ENCODE assay signal across 23 cellular contexts in genomic region chr4:91620952-91621351, GRCh38.
A peak's percentile ranks its signal among the peaks of the same experiment; 100 is the strongest.
DNase-seq lines count a peak whose midpoint lies in the region; ATAC-seq, FAIRE-seq and TF ChIP-seq lines count a peak whose summit lies in the region.
"Had no signal": no experiment of that assay in that cellular context is flagged by ENCODE, and none has a peak within 500 bp of the region (broad histone marks: within the 10 kb centered on the region; RNA-seq: fewer than 3 reads in every experiment).

No MANE protein-coding gene starts in this region.

- no peak for DNase-seq in RWPE2 (ENCODE audit: low spot score)
- no peak for DNase-seq in H1 (ENCODE audit: low read depth in 1 of 2, low spot score in 2 of 2)
- DNase-seq in epithelial cell of prostate (ENCODE audit: low read depth, low spot score) = no peak
- no peak for DNase-seq in keratinocyte (ENCODE audit: low read depth, low spot score)
- no peak for DNase-seq in NCI-H510A (lab: John Stamatoyannopoulos, UW)
- DNase-seq in NCI-H524 treated with DMSO at 0.1 percent for 48 hours (lab: John Stamatoyannopoulos, UW) = no peak
- DNase-seq in D721Med (ENCODE audit: insufficient read length, low spot score) = no peak
- no peak for DNase-seq in mesenchymal stem cell
- DNase-seq: 8988T; ACHN; BE2C; C1 segment of cervical spinal cord; CD4-positive, alpha-beta memory T cell; CD4-positive, CD25-positive, alpha-beta regulatory T cell; CD8-positive, alpha-beta memory T cell; COR-L47; DMS79 treated with DMSO at 0.1 percent for 48 hours; GF-D8 had no signal

- H3K23me2 ChIP-seq in H1 (ENCODE audit: low read depth, low read length) = no peaks in the 10 kb centered on the region

- no peaks in the 10 kb centered on the region for H4K20me1 ChIP-seq in H1 (replicated peaks in 1 of 2; ENCODE audit: control insufficient read depth in 1 of 2, insufficient read depth in 2 of 2, low read length in 2 of 2)
- H4K20me1 ChIP-seq in keratinocyte (ENCODE audit: control insufficient read depth, extremely low read depth, insufficient read depth, low read length) = no peaks in the 10 kb centered on the region
- H4K20me1 ChIP-seq: BLaER1 had no signal

- TF ChIP-seq CTCF in RWPE2 (IDR thresholded peaks at IDR 0.05; ENCODE audit: poor library complexity, severe bottlenecking) = no peak
- TF ChIP-seq CTCF in H1 (IDR thresholded peaks at IDR 0.05; ENCODE audit: control extremely low read depth in 1 of 3, insufficient read depth in 1 of 3, low read depth in 1 of 3, low read length in 3 of 3) = no peak
- no peak for TF ChIP-seq CTCF in keratinocyte (optimal IDR thresholded peaks at IDR 0.05 in 1 of 3, IDR thresholded peaks at IDR 0.05 in 1 of 3, conservative IDR thresholded peaks at IDR 0.05 in 1 of 3; ENCODE audit: extremely low read depth in 1 of 3, insufficient read depth in 2 of 3, low read length in 3 of 3)
- TF ChIP-seq CTCF in D721Med (IDR thresholded peaks at IDR 0.05; ENCODE audit: insufficient read depth, missing control alignments) = no peak

- no peak for FAIRE-seq in H1 (lab: Jason Lieb, UNC)
- no peak for FAIRE-seq in keratinocyte (lab: Jason Lieb, UNC)
- no peak for FAIRE-seq in D721Med (lab: Jason Lieb, UNC)
- FAIRE-seq: A204.1, G401.6, GM12891, GM19239 had no signal

- no peak overlapping the region for H2BK20ac ChIP-seq in H1 (ENCODE audit: low read length)

- H4K8ac ChIP-seq in H1 (ENCODE audit: extremely low read depth, insufficient read depth, low read length) (no peak overlapping the region), mesenchymal stem cell (ENCODE audit: low read length) (no peak overlapping the region)

- H3K4me2 ChIP-seq in H1 (ENCODE audit: insufficient read depth in 1 of 2, low read depth in 2 of 2, low read length in 2 of 2) (no peak overlapping the region), keratinocyte (ENCODE audit: control insufficient read depth, extremely low read depth, insufficient read depth, low read depth, low read length) (no peak overlapping the region), mesenchymal stem cell (ENCODE audit: low read length, poor library complexity, severe bottlenecking) (no peak overlapping the region)
- H3K4me2 ChIP-seq: BLaER1 had no signal

- dilution Hi-C loops in keratinocyte (cut with MboI; ENCODE audit: extremely low pct_ligation_motif_present, low sequenced_read_pairs) = no loop called here

- no peak overlapping the region for H2AFZ ChIP-seq in H1 (ENCODE audit: low read length)
- peak overlapping the region; percentile 16 for H2AFZ ChIP-seq in keratinocyte (ENCODE audit: control insufficient read depth, low read length)
- no peak overlapping the region for H2AFZ ChIP-seq in mesenchymal stem cell (ENCODE audit: low read depth, low read length)

- no peak overlapping the region for H2BK5ac ChIP-seq in H1 (ENCODE audit: low read depth, low read length)
- H2BK5ac ChIP-seq in mesenchymal stem cell (ENCODE audit: low read depth, low read length, poor library complexity, severe bottlenecking) = no peak overlapping the region

- TF ChIP-seq EP300 in H1 (IDR thresholded peaks at IDR 0.05; ENCODE audit: borderline replicate concordance in 1 of 2, low read depth in 2 of 2, low read length in 2 of 2) = no peak

- no peak overlapping the region for H3K9ac ChIP-seq in H1 (replicated peaks in 1 of 4; ENCODE audit: extremely low read depth in 1 of 4, low read depth in 3 of 4, low read length in 3 of 4)
- H3K9ac ChIP-seq in keratinocyte (ENCODE audit: control insufficient read depth, extremely low read depth, insufficient read depth, low read length) = no peak overlapping the region
- no peak overlapping the region for H3K9ac ChIP-seq in mesenchymal stem cell (ENCODE audit: low read length)
- H3K9ac ChIP-seq: BLaER1 had no signal

- 100% methylated on average over 1 of the region's 1 CpG; no CpG with 5 or more reads in 1 of the 2 experiments for WGBS in H1 (ENCODE audit: extremely low coverage in 1 of 2, insufficient coverage in 1 of 2, insufficient read length in 1 of 2, insufficient replicate concordance in 2 of 2, low coverage in 1 of 2, low lambda C conversion rate in 2 of 2, missing lambda C conversion rate in 1 of 2), 2 experiments
- WGBS in mesenchymal stem cell = 100% methylated on average over 1 of the region's 1 CpG

- POLR2A ChIA-PET in H1 (lab: Charles Lee; ENCODE audit: partially characterized antibody) = no interaction called here

- H3K4ac ChIP-seq in H1 (replicated peaks; ENCODE audit: insufficient read length, low read depth, low read length) = peak overlapping the region; percentile 92
- H3K4ac ChIP-seq in mesenchymal stem cell (ENCODE audit: low read depth in 1 of 2, low read length in 2 of 2) = no peak overlapping the region

- H3K4me3 ChIP-seq in RWPE2 (ENCODE audit: severe bottlenecking) (no peak overlapping the region), H1 (ENCODE audit: extremely low read depth in 1 of 4, insufficient read depth in 2 of 4, low read depth in 3 of 4, low read length in 4 of 4) (no peak overlapping the region), keratinocyte (ENCODE audit: control insufficient read depth in 2 of 3, extremely low read depth in 1 of 3, insufficient read depth in 2 of 3, low read depth in 1 of 3, low read length in 3 of 3) (no peak overlapping the region), mesenchymal stem cell (ENCODE audit: insufficient read depth in 1 of 2, low read depth in 1 of 2, low read length in 2 of 2) (no peak overlapping the region)
- H3K4me3 ChIP-seq: BLaER1 had no signal

- ATAC-seq in RWPE2 (ENCODE audit: low read depth) = peak; percentile 46; the same call in 1 of the 3 replicates

- no peak overlapping the region for H3K23ac ChIP-seq in H1 (ENCODE audit: insufficient read length)
- H3K23ac ChIP-seq in mesenchymal stem cell (ENCODE audit: low read length in 2 of 2) = no peak overlapping the region

- H3K79me1 ChIP-seq in H1 (ENCODE audit: low read depth, low read length) = no peaks in the 10 kb centered on the region
- no peaks in the 10 kb centered on the region for H3K79me1 ChIP-seq in mesenchymal stem cell (replicated peaks; ENCODE audit: low read length, poor library complexity, severe bottlenecking)

- no peak for TF ChIP-seq POLR2A in H1 (IDR thresholded peaks at IDR 0.05; ENCODE audit: control extremely low read depth in 1 of 2, low read depth in 2 of 2, low read length in 2 of 2)

- H2BK120ac ChIP-seq in H1 (replicated peaks; ENCODE audit: low read depth, low read length) (peak overlapping the region; percentile 88), mesenchymal stem cell (ENCODE audit: low read depth, low read length) (no peak overlapping the region)

- H3K36me3 ChIP-seq in RWPE2 (ENCODE audit: low read depth) (no peaks in the 10 kb centered on the region), H1 (ENCODE audit: control insufficient read depth in 2 of 4, insufficient read depth in 4 of 4, low read length in 3 of 4) (no peaks in the 10 kb centered on the region), keratinocyte (ENCODE audit: control insufficient read depth in 2 of 2, extremely low read depth in 1 of 2, insufficient read depth in 2 of 2, low read length in 2 of 2) (no peaks in the 10 kb centered on the region), mesenchymal stem cell (ENCODE audit: control insufficient read depth in 1 of 2, insufficient read depth in 2 of 2, low read depth in 1 of 2, low read length in 2 of 2) (no peaks in the 10 kb centered on the region)
- H3K36me3 ChIP-seq: BE2C, BLaER1 had no signal

- H2AK5ac ChIP-seq in H1 (ENCODE audit: low read depth, low read length) (no peak overlapping the region), mesenchymal stem cell (ENCODE audit: low read length, severe bottlenecking) (no peak overlapping the region)

- H3K9me1 ChIP-seq in keratinocyte (ENCODE audit: control insufficient read depth, extremely low read depth, insufficient read depth, low read length) = no peaks in the 10 kb centered on the region

- H3K18ac ChIP-seq in H1 (ENCODE audit: extremely low read depth, low read length) (no peak overlapping the region), mesenchymal stem cell (ENCODE audit: low read depth in 1 of 2, low read length in 2 of 2) (no peak overlapping the region)

- H4K5ac ChIP-seq in H1 (ENCODE audit: insufficient read length, low read depth, low read length) = no peak overlapping the region

- H4K91ac ChIP-seq in H1 (replicated peaks; ENCODE audit: insufficient read length, low read length) = peak overlapping the region; percentile 98
- no peak overlapping the region for H4K91ac ChIP-seq in mesenchymal stem cell (ENCODE audit: low read length)

- no peaks in the 10 kb centered on the region for H3K27me3 ChIP-seq in RWPE2 (ENCODE audit: insufficient read depth, poor library complexity, severe bottlenecking)
- H3K27me3 ChIP-seq in H1 (replicated peaks in 1 of 4; ENCODE audit: control insufficient read depth in 3 of 4, extremely low read depth in 1 of 4, insufficient read depth in 3 of 4, low read length in 3 of 4) = no peaks in the 10 kb centered on the region
- H3K27me3 ChIP-seq in keratinocyte (ENCODE audit: control insufficient read depth, extremely low read depth, insufficient read depth, low read length) = no peaks in the 10 kb centered on the region
- no peaks in the 10 kb centered on the region for H3K27me3 ChIP-seq in mesenchymal stem cell (ENCODE audit: control insufficient read depth in 1 of 2, insufficient read depth in 1 of 2, low read length in 2 of 2)
- H3K27me3 ChIP-seq: BE2C, BLaER1 had no signal

- H3K79me2 ChIP-seq in H1 (ENCODE audit: control insufficient read depth in 1 of 2, insufficient read depth in 2 of 2, low read length in 2 of 2) (peaks cover 0 to 19% of the 10 kb centered on the region in 2 experiments; a peak in 3 of 4 replicates), keratinocyte (ENCODE audit: control insufficient read depth, insufficient read depth, low read length) (no peaks in the 10 kb centered on the region)

- H2BK15ac ChIP-seq in H1 (ENCODE audit: low read length) (no peak overlapping the region), mesenchymal stem cell (ENCODE audit: low read depth, poor library complexity, severe bottlenecking) (no peak overlapping the region)

- peaks cover 3% of the 10 kb centered on the region for H3K4me1 ChIP-seq in RWPE2 (ENCODE audit: insufficient read depth, poor library complexity, severe bottlenecking)
- peaks cover 0 to 9% (median 6%) of the 10 kb centered on the region in 4 experiments; a peak in 6 of 7 replicates for H3K4me1 ChIP-seq in H1 (replicated peaks in 1 of 4; ENCODE audit: control insufficient read depth in 3 of 4, insufficient read depth in 4 of 4, low read length in 3 of 4)
- H3K4me1 ChIP-seq in keratinocyte (ENCODE audit: control insufficient read depth, extremely low read depth, insufficient read depth, low read length) = no peaks in the 10 kb centered on the region
- H3K4me1 ChIP-seq in mesenchymal stem cell (ENCODE audit: control insufficient read depth, insufficient read depth, low read depth, low read length) = peaks cover 2% of the 10 kb centered on the region
- H3K4me1 ChIP-seq: BE2C, BLaER1 had no signal

- H3K14ac ChIP-seq in H1 (ENCODE audit: insufficient read length) (no peak overlapping the region), mesenchymal stem cell (ENCODE audit: low read length in 2 of 2) (no peak overlapping the region)

- no peak overlapping the region for H3K56ac ChIP-seq in H1 (replicated peaks; ENCODE audit: insufficient read length, low read depth, low read length)

- H3K27ac ChIP-seq in RWPE2 (ENCODE audit: poor library complexity, severe bottlenecking) (peak overlapping the region; percentile 53), H1 (ENCODE audit: low read depth, low read length) (no peak overlapping the region), epithelial cell of prostate (peak overlapping the region; percentile 72), keratinocyte (ENCODE audit: control insufficient read depth, insufficient read depth, low read length) (no peak overlapping the region), mesenchymal stem cell (ENCODE audit: low read length, poor library complexity, severe bottlenecking) (no peak overlapping the region)
- H3K27ac ChIP-seq: BLaER1 had no signal

- H2BK12ac ChIP-seq in H1 (ENCODE audit: low read depth, low read length) = no peak overlapping the region
- H2BK12ac ChIP-seq in mesenchymal stem cell (ENCODE audit: low read length in 2 of 2) = no peak overlapping the region

- no peak for TF ChIP-seq RAD21 in H1 (IDR thresholded peaks at IDR 0.05 in 1 of 2, conservative IDR thresholded peaks at IDR 0.05 in 1 of 2; ENCODE audit: low read depth in 2 of 2, low read length in 2 of 2)

- CTCF ChIA-PET in H1 (lab: Charles Lee; ENCODE audit: partially characterized antibody) = no interaction called here

- H3K9me3 ChIP-seq in RWPE2 (ENCODE audit: severe bottlenecking) = no peaks in the 10 kb centered on the region
- no peaks in the 10 kb centered on the region for H3K9me3 ChIP-seq in H1 (ENCODE audit: insufficient read depth in 2 of 2, low read depth in 1 of 2, low read length in 1 of 2)
- no peaks in the 10 kb centered on the region for H3K9me3 ChIP-seq in keratinocyte (ENCODE audit: control insufficient read depth, low read depth, low read length)
- peaks cover 5% of the 10 kb centered on the region for H3K9me3 ChIP-seq in mesenchymal stem cell (ENCODE audit: control insufficient read depth, low read length)
- H3K9me3 ChIP-seq: BE2C, BLaER1 had no signal

Comparison
In these comparisons a context has a peak if more than half of its experiments do, and no peak if none do; other contexts are left out.
1. H3K27ac ChIP-seq: peak in RWPE2 (single experiment) and epithelial cell of prostate (single experiment); none in H1 (single experiment), keratinocyte (single experiment) and mesenchymal stem cell (single experiment).